ENCODE assay signal across 22 cellular contexts in genomic region chr9:106704056-106704625, GRCh38.
"Had no signal": no experiment of that assay in that cellular context is flagged by ENCODE, and none has a peak within 500 bp of the region (broad histone marks: within the 10 kb centered on the region; RNA-seq: fewer than 3 reads in every experiment).

No MANE protein-coding gene starts in this region.

- H3K27me3 ChIP-seq: body of pancreas, ovary, sigmoid colon, spleen, upper lobe of left lung had no signal

- H3K9me3 ChIP-seq: body of pancreas, ovary, sigmoid colon, thoracic aorta, upper lobe of left lung had no signal

- DNase-seq: activated B cell treated with CpG ODN at 0.5 μM for 24 hours; activated CD4-positive, alpha-beta memory T cell treated with anti-CD3 and anti-CD28 coated beads for 36 hours; activated CD4-positive, alpha-beta T cell treated with anti-CD3 and anti-CD28 coated beads for 4 hours; activated naive CD8-positive, alpha-beta T cell treated with anti-CD3 and anti-CD28 coated beads for 36 hours; activated T-cell treated with anti-CD3 and anti-CD28 coated beads for 4 hours; amniotic stem cell; body of pancreas; cortex of kidney; foreskin melanocyte; glutamatergic neuron; hypothalamus; islet precursor cell; ovary; sigmoid colon; spleen; stimulated activated CD4-positive, alpha-beta T cell treated with anti-CD3 and anti-CD28 coated beads, Interleukin-4, amount 100 ng/mL, for 4 hours; T-helper 1 cell; T-helper 9 cell; upper lobe of left lung had no signal

- ATAC-seq: body of pancreas; esophagus mucosa; stimulated activated memory B cell treated with anti-CD40 and anti-IgM and Interleukin-4, amounts not matched to agents 10 μg/mL and 1 μg/mL and 100 μg/mL, for 72 hours had no signal

- H3K4me1 ChIP-seq: body of pancreas, spleen had no signal

- H3K4me3 ChIP-seq: body of pancreas, ovary, sigmoid colon, spleen, thoracic aorta, upper lobe of left lung had no signal

- H3K27ac ChIP-seq: body of pancreas, ovary, sigmoid colon, spleen, thoracic aorta, upper lobe of left lung had no signal

- H3K36me3 ChIP-seq: ovary, sigmoid colon, spleen, thoracic aorta, upper lobe of left lung had no signal
